ENCODE assay signal across 28 cellular contexts in the genomic region with DNA sequence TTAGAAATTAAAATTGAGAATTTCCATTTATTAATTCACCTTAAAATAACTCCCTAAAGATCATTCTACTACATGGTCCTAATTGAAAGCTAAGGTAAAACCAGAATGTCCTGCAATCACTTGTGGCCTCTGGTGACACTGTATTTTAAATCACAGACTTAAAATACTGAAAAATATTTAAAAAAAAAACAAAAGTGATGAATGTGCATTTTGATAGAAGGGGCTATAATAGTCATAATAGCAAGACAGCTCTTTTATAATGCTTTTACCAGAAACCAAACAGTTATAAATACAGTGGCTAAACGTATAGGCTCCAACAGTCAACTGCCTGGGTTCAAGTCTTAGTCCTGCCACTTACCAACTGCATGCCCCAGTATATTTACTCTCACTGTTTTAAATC.
"Had no signal": no experiment of that assay in that cellular context is flagged by ENCODE, and none has a peak within 500 bp of the region (broad histone marks: within the 10 kb centered on the region; RNA-seq: fewer than 3 reads in every experiment).

No MANE protein-coding gene starts in this region.

- H3K36me3 ChIP-seq: colonic mucosa, gastrocnemius medialis, left lung had no signal

- H3K9me3 Mint-ChIP-seq: dendritic cell treated with granulocyte-macrophage colony-stimulating factor and Interleukin-4, amounts not matched to agents 40 ng/mL and 50 ng/mL, for 4 days; effector memory CD8-positive, alpha-beta T cell; endodermal cell; mesothelial cell of epicardium; naive B cell had no signal

- H3K27ac Mint-ChIP-seq: dendritic cell treated with granulocyte-macrophage colony-stimulating factor and Interleukin-4, amounts not matched to agents 40 ng/mL and 50 ng/mL, for 4 days; effector memory CD8-positive, alpha-beta T cell; endodermal cell; mesothelial cell of epicardium had no signal

- DNase-seq: colonic mucosa; cortex of kidney; effector CD8-positive, alpha-beta T cell; effector memory CD8-positive, alpha-beta T cell; endodermal cell; erythroblast; esophagus squamous epithelium; foreskin fibroblast; foreskin melanocyte; gastrocnemius medialis; glutamatergic neuron; head of caudate nucleus; heart right ventricle; hippocampal formation; left cardiac atrium; left lung; left ventricle myocardium superior; lower lobe of right lung; mesenchymal stem cell; mucosa of descending colon; naive B cell had no signal

- H3K27ac ChIP-seq: colonic mucosa, epithelial cell of prostate, esophagus squamous epithelium, gastrocnemius medialis, heart right ventricle, left lung, lower lobe of right lung had no signal

- H3K9me3 ChIP-seq: colonic mucosa, esophagus squamous epithelium, gastrocnemius medialis, heart right ventricle, left lung, lower lobe of right lung, mucosa of descending colon had no signal

- H3K4me3 ChIP-seq: colonic mucosa, esophagus squamous epithelium, gastrocnemius medialis, heart right ventricle, left lung, lower lobe of right lung, mucosa of descending colon had no signal

- FAIRE-seq: endometrium, islet of Langerhans, keratinocyte had no signal

- ATAC-seq: effector memory CD8-positive, alpha-beta T cell; esophagus mucosa; gastrocnemius medialis; heart right ventricle; left cardiac atrium; left lung; left ventricle myocardium superior; lower lobe of right lung; mucosa of descending colon had no signal

- H3K27me3 ChIP-seq: colonic mucosa, esophagus squamous epithelium, gastrocnemius medialis, heart right ventricle, left lung had no signal

- H3K27me3 Mint-ChIP-seq: dendritic cell treated with granulocyte-macrophage colony-stimulating factor and Interleukin-4, amounts not matched to agents 40 ng/mL and 50 ng/mL, for 4 days; effector memory CD8-positive, alpha-beta T cell; naive B cell had no signal

- H3K4me1 ChIP-seq: colonic mucosa, heart right ventricle, left lung, lower lobe of right lung had no signal

- H3K4me3 Mint-ChIP-seq: dendritic cell treated with granulocyte-macrophage colony-stimulating factor and Interleukin-4, amounts not matched to agents 40 ng/mL and 50 ng/mL, for 4 days; effector memory CD8-positive, alpha-beta T cell; endodermal cell; mesothelial cell of epicardium; naive B cell had no signal
